Comparison of ENCODE assay signal across 8 cellular contexts in genomic region chr10:113563306-113564088, GRCh38. TPM values are rescaled to one million over a fixed set of nuclear protein-coding genes. Genes with fewer than 3 reads are reported as not detected.
A peak's percentile ranks its signal among the peaks of the same experiment; 100 is the strongest.
DNase-seq lines count a peak whose midpoint lies in the region; ATAC-seq and TF ChIP-seq lines count a peak whose summit lies in the region.

No MANE protein-coding gene starts in this region.

- peak overlapping the region; percentile 91 for H3K4me2 ChIP-seq in osteoblast (ENCODE audit: insufficient read depth, low read length)

- H3K4me1 ChIP-seq in gastroesophageal sphincter (peaks cover 0 to 4% (median 0%) of the 10 kb centered on the region in 3 donors), osteoblast (ENCODE audit: insufficient read depth, low read length) (peaks cover 4% of the 10 kb centered on the region), suprapubic skin (peaks cover 5% of the 10 kb centered on the region)

- H3K4me3 ChIP-seq in gastroesophageal sphincter, result peak overlapping the region; percentile 44 to 50
- peak overlapping the region; percentile 68 for H3K4me3 ChIP-seq in osteoblast (ENCODE audit: insufficient read depth, low read length)
- H3K4me3 ChIP-seq in suprapubic skin, result peak overlapping the region; percentile 43

- ATAC-seq in GM21526 (IDR thresholded peaks at IDR 0.05; ENCODE audit: low FRiP score, unreplicated experiment) (peak; percentile 98), gastroesophageal sphincter (peak; percentile 81)

- H3K9me3 ChIP-seq in gastroesophageal sphincter, result no peaks in the 10 kb centered on the region
- no peaks in the 10 kb centered on the region for H3K9me3 ChIP-seq in osteoblast (ENCODE audit: low read depth, low read length)
- H3K9me3 ChIP-seq in suprapubic skin, result no peaks in the 10 kb centered on the region

- TF ChIP-seq EP300 in gastroesophageal sphincter (IDR thresholded peaks at IDR 0.05), result no peak
- TF ChIP-seq EP300 in suprapubic skin (IDR thresholded peaks at IDR 0.05), result peak; percentile 28

- no peaks in the 10 kb centered on the region for H4K20me1 ChIP-seq in osteoblast (ENCODE audit: insufficient read depth, low read length)

- H2AFZ ChIP-seq in osteoblast (ENCODE audit: low read length), result peak overlapping the region; percentile 88

- H3K36me3 ChIP-seq in gastroesophageal sphincter, result no peaks in the 10 kb centered on the region
- H3K36me3 ChIP-seq in osteoblast (ENCODE audit: insufficient read depth, low read length), result no peaks in the 10 kb centered on the region
- H3K36me3 ChIP-seq in suprapubic skin, result no peaks in the 10 kb centered on the region

- H3K27ac ChIP-seq in gastroesophageal sphincter (no peak overlapping the region), osteoblast (ENCODE audit: low read depth, low read length) (no peak overlapping the region), suprapubic skin (no peak overlapping the region)

- TF ChIP-seq CTCF in gastroesophageal sphincter (IDR thresholded peaks at IDR 0.05) (peak; percentile 89 to 99 (median 98)), osteoblast (IDR thresholded peaks at IDR 0.05; ENCODE audit: extremely low read depth, low read depth, low read length) (peak; percentile 91), suprapubic skin (IDR thresholded peaks at IDR 0.05) (peak; percentile 91 to 98)

- H3K27me3 ChIP-seq in gastroesophageal sphincter, result peaks cover 12% of the 10 kb centered on the region
- no peaks in the 10 kb centered on the region for H3K27me3 ChIP-seq in osteoblast (ENCODE audit: insufficient read depth, low read length)
- no peaks in the 10 kb centered on the region for H3K27me3 ChIP-seq in suprapubic skin

- 12 to 19% methylated on average over 3 to 5 of the region's 18 CpGs for WGBS in gastroesophageal sphincter (ENCODE audit: low coverage in 1 of 2), 2 donors
- 8% methylated on average over 17 of the region's 18 CpGs for WGBS in suprapubic skin

- TF ChIP-seq POLR2A in gastroesophageal sphincter (IDR thresholded peaks at IDR 0.05) (no peak), suprapubic skin (IDR thresholded peaks at IDR 0.05) (no peak)

- peak; percentile 67 for DNase-seq in DMS153 treated with DMSO at 0.1 percent for 48 hours (lab: John Stamatoyannopoulos, UW; ENCODE audit: unreplicated experiment)
- peak; percentile 75 for DNase-seq in HuH-7 (ENCODE audit: low spot score)
- peak; percentile 17 for DNase-seq in SHP77 treated with DMSO at 0.1 percent for 48 hours (lab: John Stamatoyannopoulos, UW)
- DNase-seq in activated naive CD4-positive, alpha-beta T cell (lab: John Stamatoyannopoulos, UW), result peak; percentile 32 to 59 (median 42)
- peak; percentile 94 for DNase-seq in osteoblast (ENCODE audit: insufficient read length, low spot score, missing footprints)
- peak; percentile 79 to 87 for DNase-seq in suprapubic skin (ENCODE audit: low spot score in 2 of 2)

- H3K79me2 ChIP-seq in osteoblast (ENCODE audit: insufficient read depth, low read length), result no peaks in the 10 kb centered on the region

RNA-seq across cellular contexts. Expression of gene HABP2, which starts 10.6 kb away (rescaled TPM):
- not detected for total RNA-seq in gastroesophageal sphincter
- not detected in 2 replicates for total RNA-seq in osteoblast
- under 1 TPM in 1 of 4 donors, not detected in 3; 0.72 TPM for total RNA-seq in suprapubic skin

Comparison
In these comparisons a context has a peak if more than half of its experiments do, and no peak if none do; other contexts are left out.
1. DNase-seq: peak in every context shown above with its lines; median percentile 94 in osteoblast; 83 in suprapubic skin; 75 in HuH-7; 67 in DMS153 treated with DMSO at 0.1 percent for 48 hours; 42 in activated naive CD4-positive, alpha-beta T cell; 17 in SHP77 treated with DMSO at 0.1 percent for 48 hours.